8 cellular contexts compared by ENCODE assay signal in the genomic region with DNA sequence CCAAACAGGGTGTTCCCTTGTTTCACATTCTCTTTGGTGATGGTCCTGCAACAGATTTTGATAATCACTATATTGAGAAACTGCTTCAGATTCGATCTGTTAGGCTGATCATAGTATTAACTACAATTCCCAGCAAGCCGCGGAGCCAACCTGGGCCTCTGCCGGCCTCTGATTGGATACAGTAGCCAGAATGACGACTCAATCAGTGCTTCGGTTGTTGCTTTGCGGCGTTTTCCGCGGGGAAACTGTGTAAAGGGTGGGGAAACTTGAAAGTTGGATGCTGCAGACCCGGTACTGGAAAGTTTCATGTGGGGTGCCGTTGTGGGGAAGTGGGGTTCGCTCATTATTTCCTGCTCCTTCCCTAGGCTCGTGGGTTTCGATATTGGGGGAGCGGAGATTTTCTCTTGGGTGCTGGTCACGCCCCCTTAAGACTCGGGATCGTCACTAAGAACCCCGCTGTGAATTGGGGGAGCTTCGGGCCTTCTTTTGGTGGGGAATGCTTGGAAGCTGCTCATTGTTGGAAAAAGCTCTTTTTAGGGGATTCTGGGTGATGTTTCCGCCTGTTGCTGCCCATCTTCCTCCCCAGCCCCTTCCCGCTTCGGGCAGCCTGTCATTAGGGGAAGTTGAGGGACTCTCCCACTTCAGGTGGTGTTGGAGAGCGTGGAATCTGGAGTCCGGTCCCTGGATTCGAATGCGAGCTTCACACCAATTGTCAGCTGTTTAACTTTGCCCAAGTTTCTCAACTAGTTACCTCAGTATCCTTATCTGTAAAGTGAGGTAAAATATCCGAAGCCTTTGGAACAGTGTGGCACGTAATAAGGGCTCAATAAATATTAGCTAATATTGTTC. TPM values are rescaled to one million over a fixed set of nuclear protein-coding genes. Genes with fewer than 3 reads are reported as not detected.
DNase-seq lines count a peak whose midpoint lies in the region; ATAC-seq and TF ChIP-seq lines count a peak whose summit lies in the region.

A gene (plus strand): TSS at position 217 of the 849 bp plus-strand sequence.

- no peaks in the 10 kb centered on the region for H3K27me3 ChIP-seq in mononuclear cell (ENCODE audit: insufficient read depth, low read length)

- H3K27me3 Mint-ChIP-seq in Calu3 (ENCODE audit: unreplicated experiment) = no peaks in the 10 kb centered on the region

- CTCF ChIA-PET in Calu3 (lab: Charles Lee) = interaction anchor here (0.6 kb wide), 1 partner anchor 1288 kb away, joined by 3 read pairs; no protein-coding TSS in a partner anchor

- peaks cover 42% of the 10 kb centered on the region for H3K36me3 Mint-ChIP-seq in Calu3 (ENCODE audit: insufficient read depth, unreplicated experiment)

- peaks cover 16% of the 10 kb centered on the region for H3K4me1 Mint-ChIP-seq in Calu3 (ENCODE audit: low read depth, unreplicated experiment)

- H3K9me3 Mint-ChIP-seq in Calu3 (ENCODE audit: low read depth, unreplicated experiment) = no peaks in the 10 kb centered on the region

- BruUV-seq in Calu3 (replicated peaks; lab: Mats Ljungman, UMichigan) = no TSS peak

- peak within 1 kb of the TSS; percentile 71 for H3K27ac Mint-ChIP-seq in Calu3 (ENCODE audit: unreplicated experiment)

- H3K4me1 ChIP-seq in mononuclear cell (ENCODE audit: insufficient read depth, low read length) = peaks cover 55% of the 10 kb centered on the region

- peak; percentile 48 for ATAC-seq in GM21447 (IDR thresholded peaks at IDR 0.05; ENCODE audit: unreplicated experiment)

- peak within 1 kb of the TSS; percentile 41 for H3K27ac ChIP-seq in epithelial cell of prostate

- H3K4me3 ChIP-seq in mononuclear cell (ENCODE audit: low read length) = peak within 1 kb of the TSS; percentile 94

- peak within 1 kb of the TSS; percentile 83 for H3K4me3 Mint-ChIP-seq in Calu3 (ENCODE audit: low read depth, unreplicated experiment)

- intact Hi-C loops in Calu3 (cut with micrococcal nuclease; ENCODE audit: unreplicated experiment) = no loop called here

- H3K9me3 ChIP-seq in mononuclear cell (ENCODE audit: low read depth, low read length) = no peaks in the 10 kb centered on the region

- peak; percentile 84 for DNase-seq in Calu3
- peak; percentile 70 for DNase-seq in HuH-7.5 (ENCODE audit: low spot score)
- peak; percentile 87 for DNase-seq in OCI-M1 (lab: John Stamatoyannopoulos, UW)
- DNase-seq in activated T-cell treated with anti-CD3 and anti-CD28 coated beads for 1 hour (ENCODE audit: low read depth) = peak; percentile 77
- no peak for DNase-seq in epithelial cell of prostate (ENCODE audit: low read depth, low spot score)
- DNase-seq in stimulated activated CD8-positive, alpha-beta memory T cell treated with anti-CD3 and anti-CD28 coated beads, Interleukin-2, amount 100 ng/mL, for 48 hours (ENCODE audit: low read depth in 2 of 2) = peak; percentile 69 to 74

- no peak for TF ChIP-seq CTCF in Calu3 (IDR thresholded peaks at IDR 0.05; ENCODE audit: unreplicated experiment)

RNA-seq across cellular contexts. Expression of the gene that starts here (rescaled TPM):
- 24.7 and 33.0 TPM in 2 replicates for total RNA-seq in Calu3 (2022)
- total RNA-seq in mononuclear cell = 21.4 TPM
